Comparison of ENCODE assay signal across 1 cellular context in genomic region chr1:15848929-15849774, GRCh38.
A peak's percentile ranks its signal among the peaks of the same experiment; 100 is the strongest.
TF ChIP-seq lines count a peak whose summit lies in the region.

No MANE protein-coding gene starts in this region.

TF ChIP-seq in HepG2, 621 proteins besides CTCF, POLR2A, EP300 and RAD21 (continued from another document and continues in another):
- no peak for TF ChIP-seq KIAA2018 (CRISPR knock-in tag; IDR thresholded peaks at IDR 0.05; ENCODE audit: borderline replicate concordance)
- no peak for TF ChIP-seq ADNP (CRISPR knock-in tag; IDR thresholded peaks at IDR 0.05)
- TF ChIP-seq ZNF616 (CRISPR knock-in tag; IDR thresholded peaks at IDR 0.05; ENCODE audit: low read depth) = no peak
- peak; percentile 48; the same call in 1 of the 2 replicates for TF ChIP-seq NFKBIZ (CRISPR knock-in tag; IDR thresholded peaks at IDR 0.05)
- no peak for TF ChIP-seq ZNF280B (CRISPR knock-in tag; IDR thresholded peaks at IDR 0.05; ENCODE audit: borderline replicate concordance)
- TF ChIP-seq JUN (CRISPR knock-in tag; IDR thresholded peaks at IDR 0.05) = 0 out of 2 replicates have a peak, but pooled peaks have one; percentile 15
- TF ChIP-seq FOXK2 (IDR thresholded peaks at IDR 0.05) = peak; percentile 84
- TF ChIP-seq MLXIP (CRISPR knock-in tag; IDR thresholded peaks at IDR 0.05; ENCODE audit: borderline replicate concordance) = no peak
- TF ChIP-seq ZNF574 (CRISPR knock-in tag; IDR thresholded peaks at IDR 0.05) = peak; percentile 48
- no peak; the same call in none of the 2 replicates for TF ChIP-seq ZNF775 (CRISPR knock-in tag; IDR thresholded peaks at IDR 0.05; ENCODE audit: borderline replicate concordance)
- no peak; the same call in 1 of the 2 replicates for TF ChIP-seq BORCS8-MEF2B (CRISPR knock-in tag; IDR thresholded peaks at IDR 0.05)
- no peak for TF ChIP-seq THAP7 (CRISPR knock-in tag; IDR thresholded peaks at IDR 0.05)
- TF ChIP-seq ISL2 (CRISPR knock-in tag; IDR thresholded peaks at IDR 0.05) = 0 out of 2 replicates have a peak, but pooled peaks have one; percentile 66
- no peak for TF ChIP-seq ATF6 (CRISPR knock-in tag; conservative IDR thresholded peaks at IDR 0.05)
- TF ChIP-seq WIZ (CRISPR knock-in tag; IDR thresholded peaks at IDR 0.05) = no peak
- TF ChIP-seq ZBTB44 (CRISPR knock-in tag; IDR thresholded peaks at IDR 0.05) = no peak
- no peak for TF ChIP-seq ZNF562 (CRISPR knock-in tag; IDR thresholded peaks at IDR 0.05; ENCODE audit: borderline replicate concordance)
- TF ChIP-seq ZNF614 (CRISPR knock-in tag; IDR thresholded peaks at IDR 0.05; ENCODE audit: borderline replicate concordance) = peak; percentile 51; the same call in 1 of the 2 replicates
- TF ChIP-seq ZC3H4 (CRISPR knock-in tag; IDR thresholded peaks at IDR 0.05; ENCODE audit: borderline replicate concordance) = no peak
- TF ChIP-seq ZKSCAN8 (CRISPR knock-in tag; IDR thresholded peaks at IDR 0.05; ENCODE audit: borderline replicate concordance) = no peak
- no peak for TF ChIP-seq ZNF337 (CRISPR knock-in tag; IDR thresholded peaks at IDR 0.05; ENCODE audit: borderline replicate concordance, low read depth)
- no peak for TF ChIP-seq ZNF317 (CRISPR knock-in tag; IDR thresholded peaks at IDR 0.05)
- TF ChIP-seq MED1 (CRISPR knock-in tag; IDR thresholded peaks at IDR 0.05) = peak; percentile 50; the same call in 1 of the 2 replicates
- TF ChIP-seq ZSCAN20 (CRISPR knock-in tag; IDR thresholded peaks at IDR 0.05; ENCODE audit: borderline replicate concordance) = no peak
- TF ChIP-seq PBX2 (CRISPR knock-in tag; IDR thresholded peaks at IDR 0.05) = no peak
- TF ChIP-seq, protein P1, sequence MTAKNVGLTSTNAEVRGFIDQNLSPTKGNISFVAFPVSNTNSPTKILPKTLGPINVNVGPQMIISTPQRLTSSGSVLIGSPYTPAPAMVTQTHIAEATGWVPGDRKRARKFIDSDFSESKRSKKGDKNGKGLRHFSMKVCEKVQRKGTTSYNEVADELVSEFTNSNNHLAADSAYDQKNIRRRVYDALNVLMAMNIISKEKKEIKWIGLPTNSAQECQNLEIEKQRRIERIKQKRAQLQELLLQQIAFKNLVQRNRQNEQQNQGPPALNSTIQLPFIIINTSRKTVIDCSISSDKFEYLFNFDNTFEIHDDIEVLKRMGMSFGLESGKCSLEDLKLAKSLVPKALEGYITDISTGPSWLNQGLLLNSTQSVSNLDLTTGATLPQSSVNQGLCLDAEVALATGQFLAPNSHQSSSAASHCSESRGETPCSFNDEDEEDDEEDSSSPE (CRISPR knock-in tag; IDR thresholded peaks at IDR 0.05) = no peak
- TF ChIP-seq MYPOP (CRISPR knock-in tag; IDR thresholded peaks at IDR 0.05) = peak; percentile 88
- no peak for TF ChIP-seq ZNF205 (CRISPR knock-in tag; IDR thresholded peaks at IDR 0.05)
